Comparison of ENCODE assay signal across 2 cellular contexts in genomic region chr19:28582807-28583206, GRCh38.
TF ChIP-seq lines count a peak whose summit lies in the region.

No MANE protein-coding gene starts in this region.

TF ChIP-seq in A549, 52 proteins besides CTCF, POLR2A, EP300 and RAD21 (continued from another document):
- TF ChIP-seq REST (IDR thresholded peaks at IDR 0.05), result no peak
- TF ChIP-seq HOXB5 (CRISPR knock-in tag; IDR thresholded peaks at IDR 0.05), result no peak
TF ChIP-seq in A549: peak in this region for 0.

TF ChIP-seq in GM23338, 12 proteins besides CTCF, POLR2A, EP300 and RAD21 (continued from another document):
- TF ChIP-seq ZNF462 (CRISPR knock-in tag; IDR thresholded peaks at IDR 0.05) (no peak), REST (IDR thresholded peaks at IDR 0.05; ENCODE audit: unreplicated experiment) (no peak), ZNF114 (CRISPR knock-in tag; IDR thresholded peaks at IDR 0.05) (no peak), ZNF331 (CRISPR knock-in tag; IDR thresholded peaks at IDR 0.05; ENCODE audit: low read depth) (no peak)
